Comparison of ENCODE assay signal across 29 cellular contexts in genomic region chr1:20089328-20090077, GRCh38. TPM values are rescaled to one million over a fixed set of nuclear protein-coding genes. Genes with fewer than 3 reads are reported as not detected.
DNase-seq lines count a peak whose midpoint lies in the region; ATAC-seq and TF ChIP-seq lines count a peak whose summit lies in the region.
"Had no signal": no experiment of that assay in that cellular context is flagged by ENCODE, and none has a peak within 500 bp of the region (broad histone marks: within the 10 kb centered on the region; RNA-seq: fewer than 3 reads in every experiment).

No MANE protein-coding gene starts in this region.

- H3T11ph ChIP-seq in H9 (ENCODE audit: low read length): no peak overlapping the region

- no peaks in the 10 kb centered on the region for H3K23me2 ChIP-seq in H9 (ENCODE audit: insufficient read length, low read depth, low read length, poor library complexity, severe bottlenecking)

- H3K27me3 ChIP-seq in H9 (ENCODE audit: insufficient read depth, low read length): no peaks in the 10 kb centered on the region
- H3K27me3 ChIP-seq in CD4-positive, alpha-beta T cell (ENCODE audit: control insufficient read depth, insufficient read depth, low read length): no peaks in the 10 kb centered on the region
- H3K27me3 ChIP-seq: gastrocnemius medialis, neural progenitor cell, pancreas, Peyer's patch, right atrium auricular region, vagina had no signal

- H3K9me3 Mint-ChIP-seq in H9: peaks cover 11 to 22% of the 10 kb centered on the region in 2 experiments
- no peaks in the 10 kb centered on the region for H3K9me3 Mint-ChIP-seq in CD4-positive, alpha-beta T cell
- H3K9me3 Mint-ChIP-seq: activated CD4-positive, alpha-beta T cell treated with anti-CD3 and anti-CD28 coated beads, Interleukin-2, amount 10 ng/mL, durations not matched to agents 7 days and 5 days; immature natural killer cell; memory B cell; stimulated activated naive CD8-positive, alpha-beta T cell treated with anti-CD3 and anti-CD28 coated beads, Interleukin-15, Interleukin-2, amounts not matched to agents 100 ng/mL and 50 ng/mL, for 24 hours had no signal

- H4K5ac ChIP-seq in H9 (ENCODE audit: insufficient read length, low read depth, low read length): no peak overlapping the region

- H3K9me3 ChIP-seq in H9 (ENCODE audit: control insufficient read depth, low read depth, low read length): no peaks in the 10 kb centered on the region
- no peaks in the 10 kb centered on the region for H3K9me3 ChIP-seq in CD4-positive, alpha-beta T cell (ENCODE audit: control insufficient read depth, low read length)
- H3K9me3 ChIP-seq: gastrocnemius medialis, pancreas, Peyer's patch, right atrium auricular region, SJSA1, vagina had no signal

- H3K79me2 ChIP-seq in H9 (ENCODE audit: insufficient read depth, low read length): no peaks in the 10 kb centered on the region

- no peak for ATAC-seq in CD4-positive, alpha-beta T cell (ENCODE audit: poor library complexity)
- ATAC-seq in HG02970 (IDR thresholded peaks at IDR 0.05; ENCODE audit: low FRiP score, unreplicated experiment): no peak
- ATAC-seq: gastrocnemius medialis, pancreas had no signal

- peak overlapping the region; percentile 94 for H2AFZ ChIP-seq in H9 (ENCODE audit: low read length)
- H2AFZ ChIP-seq: neural progenitor cell had no signal

- H3K27ac ChIP-seq in H9 (ENCODE audit: insufficient read length, low read depth, low read length) (no peak overlapping the region), RWPE1 (no peak overlapping the region)
- H3K27ac ChIP-seq in CD4-positive, alpha-beta T cell (ENCODE audit: low read depth, low read length): no peak overlapping the region
- H3K27ac ChIP-seq: gastrocnemius medialis, neural progenitor cell, pancreas, Peyer's patch, right atrium auricular region, SJSA1, vagina had no signal

- no peaks in the 10 kb centered on the region; a peak in 1 of 7 replicates for H3K36me3 Mint-ChIP-seq in H9 (ENCODE audit: insufficient read depth in 1 of 3, low read depth in 3 of 3)
- no peaks in the 10 kb centered on the region for H3K36me3 Mint-ChIP-seq in CD4-positive, alpha-beta T cell (ENCODE audit: low read depth)
- H3K36me3 Mint-ChIP-seq: activated naive CD8-positive, alpha-beta T cell; immature natural killer cell; memory B cell; neural progenitor cell had no signal

- POLR2A ChIA-PET in RWPE1 (lab: Yijun Ruan, JAX; ENCODE audit: low non-redundant PET): no interaction called here
- POLR2A ChIA-PET in CD4-positive, alpha-beta T cell (lab: Charles Lee): no interaction called here

- H2BK5ac ChIP-seq in H9 (ENCODE audit: insufficient read length, low read length): no peak overlapping the region

- CTCF ChIA-PET in RWPE1 (lab: Yijun Ruan, JAX): interaction anchor here (0.6 to 1.7 kb wide), 2 partner anchors 63 to 404 kb away, joined by 3 to 6 read pairs; no protein-coding TSS in a partner anchor
- CTCF ChIA-PET in CD4-positive, alpha-beta T cell (lab: Charles Lee): no interaction called here

- no peak overlapping the region for H2AK5ac ChIP-seq in H9 (ENCODE audit: insufficient read length, low read length)

- H3K4me1 ChIP-seq in H9 (ENCODE audit: insufficient read depth, low read length): no peaks in the 10 kb centered on the region
- H3K4me1 ChIP-seq: gastrocnemius medialis, neural progenitor cell, pancreas, Peyer's patch, SJSA1 had no signal

- no peak overlapping the region for H3K14ac ChIP-seq in H9 (ENCODE audit: insufficient read depth, low read length)

- no peak overlapping the region for H4K8ac ChIP-seq in H9 (replicated peaks; ENCODE audit: insufficient read length, low read depth, low read length)

- H2BK12ac ChIP-seq in H9 (ENCODE audit: insufficient read length, low read depth, low read length): no peak overlapping the region

- H3K9ac ChIP-seq in H9 (ENCODE audit: extremely low read depth, insufficient read length, low read length): no peak overlapping the region
- H3K9ac ChIP-seq: neural progenitor cell had no signal

- intact Hi-C loops in CD4-positive, alpha-beta T cell (cut with DNase I, micrococcal nuclease): no loop called here

- H3K4me1 Mint-ChIP-seq in H9: peaks cover 3 to 4% of the 10 kb centered on the region in 2 experiments
- H3K4me1 Mint-ChIP-seq in CD4-positive, alpha-beta T cell (ENCODE audit: low read depth): no peaks in the 10 kb centered on the region
- H3K4me1 Mint-ChIP-seq: activated CD4-positive, alpha-beta T cell treated with anti-CD3 and anti-CD28 coated beads, Interleukin-2, amount 10 ng/mL, durations not matched to agents 7 days and 5 days; immature natural killer cell; neural progenitor cell had no signal

- no peaks in the 10 kb centered on the region for H4K20me1 ChIP-seq in H9 (ENCODE audit: control insufficient read depth, insufficient read depth, insufficient read length)

- H3K27ac Mint-ChIP-seq in H9: no peak overlapping the region
- no peak overlapping the region for H3K27ac Mint-ChIP-seq in CD4-positive, alpha-beta T cell
- H3K27ac Mint-ChIP-seq: activated CD4-positive, alpha-beta T cell treated with anti-CD3 and anti-CD28 coated beads, Interleukin-2, amount 10 ng/mL, durations not matched to agents 7 days and 5 days; activated naive CD8-positive, alpha-beta T cell; immature natural killer cell; memory B cell; neural progenitor cell; stimulated activated naive CD8-positive, alpha-beta T cell treated with anti-CD3 and anti-CD28 coated beads, Interleukin-15, Interleukin-2, amounts not matched to agents 100 ng/mL and 50 ng/mL, for 24 hours had no signal

- no peak overlapping the region for H3K56ac ChIP-seq in H9 (ENCODE audit: insufficient read length, low read depth, low read length)

- peaks cover 27% of the 10 kb centered on the region for H3K27me3 Mint-ChIP-seq in H9 (ENCODE audit: low read depth)
- H3K27me3 Mint-ChIP-seq in CD4-positive, alpha-beta T cell: peaks cover 17% of the 10 kb centered on the region

- H3K18ac ChIP-seq in H9 (ENCODE audit: insufficient read length, low read depth, low read length): no peak overlapping the region

- H3K23ac ChIP-seq in H9 (ENCODE audit: insufficient read length, low read depth, low read length): no peak overlapping the region

- no peak overlapping the region for H3K4ac ChIP-seq in H9 (ENCODE audit: low read depth, low read length)

- H2BK15ac ChIP-seq in H9 (ENCODE audit: low read depth, low read length): no peak overlapping the region

- H2BK20ac ChIP-seq in H9 (ENCODE audit: low read depth, low read length, poor library complexity, severe bottlenecking): no peak overlapping the region

- TF ChIP-seq CTCF in H9 (conservative IDR thresholded peaks at IDR 0.05) (no peak), RWPE1 (conservative IDR thresholded peaks at IDR 0.05; ENCODE audit: low read depth) (no peak)
- no peak for TF ChIP-seq CTCF in CD4-positive, alpha-beta T cell (IDR thresholded peaks at IDR 0.05)

- no peak overlapping the region for H2BK120ac ChIP-seq in H9 (ENCODE audit: low read depth, low read length, poor library complexity, severe bottlenecking)

- H3K4me3 Mint-ChIP-seq in H9: no peak overlapping the region
- H3K4me3 Mint-ChIP-seq in CD4-positive, alpha-beta T cell: no peak overlapping the region
- H3K4me3 Mint-ChIP-seq: activated CD4-positive, alpha-beta T cell treated with anti-CD3 and anti-CD28 coated beads, Interleukin-2, amount 10 ng/mL, durations not matched to agents 7 days and 5 days; activated naive CD8-positive, alpha-beta T cell; immature natural killer cell; memory B cell; neural progenitor cell; stimulated activated naive CD8-positive, alpha-beta T cell treated with anti-CD3 and anti-CD28 coated beads, Interleukin-15, Interleukin-2, amounts not matched to agents 100 ng/mL and 50 ng/mL, for 24 hours had no signal

- no CpG with 5 or more reads among the region's 19 CpGs for WGBS in H9 (ENCODE audit: extremely low coverage, insufficient read length, low lambda C conversion rate)

- DNase-seq in Daoy (ENCODE audit: low read depth): peak; percentile 18
- peak; percentile 77 for DNase-seq in H9
- DNase-seq in RWPE1 (ENCODE audit: low spot score): peak; percentile 50
- peak; percentile 56 for DNase-seq in iPS DF 19.7 (ENCODE audit: low read depth, low spot score)
- DNase-seq in stimulated activated CD4-positive, alpha-beta T cell treated with anti-CD3 and anti-CD28 coated beads, Interleukin-15, amount 100 ng/mL, for 24 hours: no peak
- no peak for DNase-seq in CD4-positive, alpha-beta T cell
- DNase-seq: activated CD4-positive, alpha-beta T cell treated with anti-CD3 and anti-CD28 coated beads, Interleukin-2, amount 10 ng/mL, durations not matched to agents 7 days and 5 days; activated effector memory CD4-positive, alpha-beta T cell treated with Interleukin-2 at 50 U/mL for 16 hours; DMS153; gastrocnemius medialis; immature natural killer cell; Kasumi-1; MV-4-11; NCI-H1436 treated with DMSO at 0.1 percent for 48 hours; pancreas; Peyer's patch; stimulated activated CD4-positive, alpha-beta T cell treated with anti-CD3 and anti-CD28 coated beads, Interleukin-2, amount 100 ng/mL, for 24 hours; stimulated activated CD8-positive, alpha-beta memory T cell treated with anti-CD3 and anti-CD28 coated beads, Interleukin-4, amount 100 ng/mL, for 48 hours had no signal

- H3K4me2 ChIP-seq in H9 (ENCODE audit: insufficient read depth, insufficient read length, low read length): no peak overlapping the region
- H3K4me2 ChIP-seq: neural progenitor cell had no signal

- no peaks in the 10 kb centered on the region for H3K79me1 ChIP-seq in H9 (ENCODE audit: insufficient read depth, low read depth, low read length, poor library complexity, severe bottlenecking)

- no peak overlapping the region for H4K91ac ChIP-seq in H9 (ENCODE audit: insufficient read length, low read depth, low read length)

RNA-seq across cellular contexts. Expression of gene PLA2G5, which starts 19.5 kb away (rescaled TPM):
- not detected in 2 replicates for total RNA-seq in Daoy (2014; rRNA removed; shearing (Covaris generic))
- total RNA-seq in H9 (2021): not detected in 2 replicates
- not detected for total RNA-seq in CD4-positive, alpha-beta T cell
- total RNA-seq: activated CD4-positive, alpha-beta T cell treated with anti-CD3 and anti-CD28 coated beads, Interleukin-2, amount 10 ng/mL, durations not matched to agents 7 days and 5 days; activated CD8-positive, alpha-beta memory T cell treated with anti-CD3 and anti-CD28 coated beads for 36 hours; endothelial cell of umbilical vein; gastrocnemius medialis; SJSA1 had no signal

RNA-seq across cellular contexts. Expression of gene PLA2G2D, which starts 29.8 kb away (rescaled TPM):
- total RNA-seq in Daoy (2014; rRNA removed; shearing (Covaris generic)): not detected in 2 replicates
- not detected in 2 replicates for total RNA-seq in H9 (2021)
- total RNA-seq in CD4-positive, alpha-beta T cell: not detected
- total RNA-seq: activated CD4-positive, alpha-beta T cell treated with anti-CD3 and anti-CD28 coated beads, Interleukin-2, amount 10 ng/mL, durations not matched to agents 7 days and 5 days; activated CD8-positive, alpha-beta memory T cell treated with anti-CD3 and anti-CD28 coated beads for 36 hours; endothelial cell of umbilical vein; fibroblast of lung; gastrocnemius medialis; right atrium auricular region; SJSA1; vagina had no signal

RNA-seq across cellular contexts. Expression of gene PLA2G2F, which starts 49.6 kb away (rescaled TPM):
- not detected in 2 replicates for total RNA-seq in Daoy (2014; rRNA removed; shearing (Covaris generic))
- not detected in 2 replicates for total RNA-seq in H9 (2021)
- not detected for total RNA-seq in CD4-positive, alpha-beta T cell
- total RNA-seq: activated CD4-positive, alpha-beta T cell treated with anti-CD3 and anti-CD28 coated beads, Interleukin-2, amount 10 ng/mL, durations not matched to agents 7 days and 5 days; activated CD8-positive, alpha-beta memory T cell treated with anti-CD3 and anti-CD28 coated beads for 36 hours; endothelial cell of umbilical vein; fibroblast of lung; gastrocnemius medialis; pancreas; right atrium auricular region; SJSA1; vagina had no signal

Comparison
In these comparisons a context has a peak if more than half of its experiments do, and no peak if none do; other contexts are left out.
1. DNase-seq: peak in Daoy (single experiment), H9 (single experiment), RWPE1 (single experiment) and iPS DF 19.7 (single experiment); none in stimulated activated CD4-positive, alpha-beta T cell treated with anti-CD3 and anti-CD28 coated beads, Interleukin-15, amount 100 ng/mL, for 24 hours (single experiment) and CD4-positive, alpha-beta T cell (0 of 10).